ENCODE assay signal across 8 cellular contexts in genomic region chr1:41891403-41891896, GRCh38. TPM values are rescaled to one million over a fixed set of nuclear protein-coding genes. Genes with fewer than 3 reads are reported as not detected.
DNase-seq lines count a peak whose midpoint lies in the region; ATAC-seq and TF ChIP-seq lines count a peak whose summit lies in the region.

No MANE protein-coding gene starts in this region.

- H3K27ac ChIP-seq in HCT116 (ENCODE audit: low read depth, low read length) (no peak overlapping the region), trophoblast cell (ENCODE audit: low read depth, low read length) (peak overlapping the region; percentile 29)

- peak overlapping the region; percentile 69 for H4K91ac ChIP-seq in trophoblast cell (ENCODE audit: low read depth, low read length)

- POLR2A ChIA-PET in HCT116 (lab: Charles Lee) = no interaction called here
- POLR2A ChIA-PET in activated CD8-positive, alpha-beta T cell treated with anti-CD3 and anti-CD28 coated beads for 36 hours (lab: Charles Lee) = interaction anchor here (0.9 to 1.8 kb wide), 4 partner anchors 9 to 79 kb away, joined by 3 to 5 read pairs (median 4); no protein-coding TSS in a partner anchor

- no peak overlapping the region for H3K23ac ChIP-seq in trophoblast cell (ENCODE audit: low read length)

- H4K12ac ChIP-seq in trophoblast cell (ENCODE audit: low read depth, low read length) = no peak overlapping the region

- no peaks in the 10 kb centered on the region for H3K9me2 ChIP-seq in HCT116 (ENCODE audit: insufficient read depth)

- DNase-seq in GM13976 (ENCODE audit: low spot score) (peak; percentile 80), HCT116 (ENCODE audit: low read depth, low spot score) (no peak), NCI-H2107 treated with DMSO at 0.1 percent for 48 hours (lab: John Stamatoyannopoulos, UW; ENCODE audit: unreplicated experiment) (peak; percentile 92), trophoblast cell (peak in 1 of 2 donors; percentile 29), NCI-H446 treated with DMSO at 0.1 percent for 48 hours (lab: John Stamatoyannopoulos, UW) (no peak), SW 1271 (lab: John Stamatoyannopoulos, UW) (no peak)
- DNase-seq in activated CD8-positive, alpha-beta T cell treated with anti-CD3 and anti-CD28 coated beads for 36 hours = peak; percentile 71

- peak overlapping the region; percentile 73 for H2BK120ac ChIP-seq in trophoblast cell (ENCODE audit: insufficient read depth, low read length, poor library complexity)

- no peaks in the 10 kb centered on the region for H3K36me3 Mint-ChIP-seq in activated CD8-positive, alpha-beta T cell treated with anti-CD3 and anti-CD28 coated beads for 36 hours (ENCODE audit: low read depth)

- in situ Hi-C loops in GM13976 (cut with MboI; ENCODE audit: low sequenced_read_pairs, unreplicated experiment) = no loop called here

- H3K79me1 ChIP-seq in trophoblast cell (ENCODE audit: low read length) = peaks cover 12% of the 10 kb centered on the region

- TF ChIP-seq RAD21 in HCT116 (IDR thresholded peaks at IDR 0.05; ENCODE audit: low read depth) = no peak

- H3K18ac ChIP-seq in trophoblast cell (ENCODE audit: low read length) = peak overlapping the region; percentile 45

- H3K4me3 ChIP-seq in HCT116 (replicated peaks in 1 of 2; ENCODE audit: low read depth in 1 of 2, low read length in 2 of 2) = no peak overlapping the region
- H3K4me3 ChIP-seq in trophoblast cell (ENCODE audit: low read depth, low read length) = no peak overlapping the region

- RAD21 ChIA-PET in HCT116 (lab: Charles Lee; ENCODE audit: low non-redundant PET in 1 of 2, low total read pairs in 2 of 2, uncharacterized antibody in 2 of 2, unreplicated experiment in 2 of 2) = no interaction called here

- WGBS in trophoblast cell (ENCODE audit: extremely low coverage, insufficient coverage, insufficient read length) = no CpG with 5 or more reads among the region's 9 CpGs

- peak overlapping the region; percentile 92 for H3K27ac Mint-ChIP-seq in activated CD8-positive, alpha-beta T cell treated with anti-CD3 and anti-CD28 coated beads for 36 hours

- H3K79me2 ChIP-seq in HCT116 (ENCODE audit: insufficient read depth, low read length) (no peaks in the 10 kb centered on the region), trophoblast cell (ENCODE audit: control insufficient read depth, insufficient read depth, low read length, poor library complexity) (peaks cover 2% of the 10 kb centered on the region)

- TF ChIP-seq CTCF in GM13976 (IDR thresholded peaks at IDR 0.05; ENCODE audit: borderline replicate concordance, control extremely low read depth, extremely low read depth, insufficient read depth, missing control alignments) (no peak), HCT116 (IDR thresholded peaks at IDR 0.05 in 2 of 3, conservative IDR thresholded peaks at IDR 0.05 in 1 of 3; ENCODE audit: borderline replicate concordance in 1 of 3, insufficient read depth in 1 of 3, low read depth in 2 of 3, low read length in 2 of 3) (no peak)
- TF ChIP-seq CTCF in activated CD8-positive, alpha-beta T cell treated with anti-CD3 and anti-CD28 coated beads for 36 hours (IDR thresholded peaks at IDR 0.05) = peak; percentile 65

- H3K9me3 Mint-ChIP-seq in activated CD8-positive, alpha-beta T cell treated with anti-CD3 and anti-CD28 coated beads for 36 hours = no peaks in the 10 kb centered on the region

- intact Hi-C loops in HCT116 (cut with micrococcal nuclease) = no loop called here
- intact Hi-C loops in activated CD8-positive, alpha-beta T cell treated with anti-CD3 and anti-CD28 coated beads for 36 hours (cut with micrococcal nuclease) = no loop called here

- peak overlapping the region; percentile 62 for H2AK5ac ChIP-seq in trophoblast cell (ENCODE audit: low read length)

- no peak overlapping the region for H3K9ac ChIP-seq in HCT116 (ENCODE audit: low read length)
- no peak overlapping the region for H3K9ac ChIP-seq in trophoblast cell (ENCODE audit: low read length)

- H3K36me3 ChIP-seq in HCT116 (ENCODE audit: control insufficient read depth in 1 of 2, insufficient read depth in 2 of 2, low read length in 2 of 2) (no peaks in the 10 kb centered on the region), trophoblast cell (ENCODE audit: control insufficient read depth in 1 of 2, insufficient read depth in 2 of 2, low read length in 2 of 2) (no peaks in the 10 kb centered on the region)

- no peaks in the 10 kb centered on the region for H3K27me3 ChIP-seq in HCT116 (ENCODE audit: insufficient read depth, low read length)
- H3K27me3 ChIP-seq in trophoblast cell (ENCODE audit: insufficient read depth, low read length) = no peaks in the 10 kb centered on the region

- H3K9me3 ChIP-seq in HCT116 (ENCODE audit: control insufficient read depth in 1 of 2, insufficient read depth in 1 of 2, low read depth in 1 of 2, low read length in 2 of 2) (no peaks in the 10 kb centered on the region), trophoblast cell (ENCODE audit: insufficient read depth, low read depth, low read length) (peaks cover 3% of the 10 kb centered on the region)

- ATAC-seq in HCT116 = peak; percentile 56
- peak; percentile 90 for ATAC-seq in activated CD8-positive, alpha-beta T cell treated with anti-CD3 and anti-CD28 coated beads for 36 hours
- ATAC-seq in esophagus mucosa = peak; percentile 67

- H2AFZ ChIP-seq in HCT116 (ENCODE audit: low read depth, low read length, poor library complexity, severe bottlenecking) = no peak overlapping the region
- H2AFZ ChIP-seq in trophoblast cell (ENCODE audit: insufficient read depth, low read length, poor library complexity) = no peak overlapping the region

- H3K4me1 Mint-ChIP-seq in activated CD8-positive, alpha-beta T cell treated with anti-CD3 and anti-CD28 coated beads for 36 hours (ENCODE audit: low read depth) = peaks cover 49% of the 10 kb centered on the region

- H4K20me1 ChIP-seq in HCT116 (ENCODE audit: insufficient read depth) = no peaks in the 10 kb centered on the region

- peak overlapping the region; percentile 16 for H3K4ac ChIP-seq in trophoblast cell (ENCODE audit: low read depth, low read length)

- peak overlapping the region; percentile 85 for H2BK12ac ChIP-seq in trophoblast cell (ENCODE audit: low read length)

- no peak overlapping the region for H3K4me2 ChIP-seq in HCT116 (ENCODE audit: low read length)
- H3K4me2 ChIP-seq in trophoblast cell (ENCODE audit: low read length) = no peak overlapping the region

- CTCF ChIA-PET in HCT116 (lab: Charles Lee) = interaction anchor here (1.4 kb wide), 1 partner anchor 79 kb away, joined by 4 read pairs; no protein-coding TSS in a partner anchor
- CTCF ChIA-PET in activated CD8-positive, alpha-beta T cell treated with anti-CD3 and anti-CD28 coated beads for 36 hours (lab: Charles Lee) = interaction anchor here (0.8 to 2.6 kb wide), 27 partner anchors 9 to 395 kb away, joined by 3 to 17 read pairs (median 4); partner anchors contain the start of gene HIVEP3

- TF ChIP-seq POLR2A in HCT116 (IDR thresholded peaks at IDR 0.05; ENCODE audit: borderline replicate concordance, extremely low read depth, insufficient read depth, insufficient read length) = no peak

- peak overlapping the region; percentile 61 for H4K8ac ChIP-seq in trophoblast cell (ENCODE audit: low read depth, low read length)

- BruUV-seq in HCT116 (replicated peaks; lab: Mats Ljungman, UMichigan) = no TSS peak

- H3K4me3 Mint-ChIP-seq in activated CD8-positive, alpha-beta T cell treated with anti-CD3 and anti-CD28 coated beads for 36 hours = peak overlapping the region; percentile 84

- H3K4me1 ChIP-seq in HCT116 (ENCODE audit: control insufficient read depth in 1 of 2, insufficient read depth in 2 of 2, low read length in 2 of 2) = peaks cover 21 to 35% of the 10 kb centered on the region in 2 experiments
- H3K4me1 ChIP-seq in trophoblast cell (ENCODE audit: control insufficient read depth in 1 of 2, insufficient read depth in 2 of 2, low read length in 2 of 2) = peaks cover 18 to 19% of the 10 kb centered on the region in 2 experiments

- peak overlapping the region; percentile 53 for H2BK5ac ChIP-seq in trophoblast cell (ENCODE audit: low read depth, low read length, poor library complexity)

- peak overlapping the region; percentile 60 for H3K14ac ChIP-seq in trophoblast cell (ENCODE audit: low read length)

- H3K27me3 Mint-ChIP-seq in activated CD8-positive, alpha-beta T cell treated with anti-CD3 and anti-CD28 coated beads for 36 hours = no peaks in the 10 kb centered on the region

TF ChIP-seq in HCT116, 20 proteins besides CTCF, POLR2A, EP300 and RAD21:
- no peak for TF ChIP-seq EZH2 (IDR thresholded peaks at IDR 0.05)
- TF ChIP-seq ATF3 (IDR thresholded peaks at IDR 0.05) = no peak
- no peak for TF ChIP-seq SIN3A (IDR thresholded peaks at IDR 0.05; ENCODE audit: low read depth)
- TF ChIP-seq EZH2phosphoT487 (IDR thresholded peaks at IDR 0.05; ENCODE audit: borderline replicate concordance) = no peak
- TF ChIP-seq SP1 (IDR thresholded peaks at IDR 0.05; ENCODE audit: low read depth) = no peak
- TF ChIP-seq CEBPB (IDR thresholded peaks at IDR 0.05; ENCODE audit: low read depth) = no peak
- TF ChIP-seq MAX (IDR thresholded peaks at IDR 0.05) = no peak
- TF ChIP-seq ELF1 (IDR thresholded peaks at IDR 0.05; ENCODE audit: borderline replicate concordance, low read depth) = no peak
- TF ChIP-seq JUND (IDR thresholded peaks at IDR 0.05) = no peak
- no peak for TF ChIP-seq ZNF274 (IDR thresholded peaks at IDR 0.05; ENCODE audit: low read depth, low read length)
- TF ChIP-seq POLR2AphosphoS5 (IDR thresholded peaks at IDR 0.05; ENCODE audit: low read depth, low read length) = no peak

RNA-seq across cellular contexts. Expression of gene HIVEP3, which starts 27.3 kb away (rescaled TPM):
- total RNA-seq in HCT116 (2021; ENCODE audit: unreplicated experiment) (7.1 TPM), esophagus mucosa (7.0 TPM)
- 4.2 and 6.0 TPM in 2 replicates for polyA plus RNA-seq in HCT116 (2012)
- 10 to 100 TPM; 18.6 to 20.4 TPM for total RNA-seq in activated CD8-positive, alpha-beta T cell treated with anti-CD3 and anti-CD28 coated beads for 36 hours
- polyA plus RNA-seq in trophoblast cell (2013) = 1.6 and 1.8 TPM in 2 replicates

Comparison
In these comparisons a context has a peak if more than half of its experiments do, and no peak if none do; other contexts are left out.
1. DNase-seq: peak in GM13976 (single experiment), NCI-H2107 treated with DMSO at 0.1 percent for 48 hours (single experiment) and activated CD8-positive, alpha-beta T cell treated with anti-CD3 and anti-CD28 coated beads for 36 hours (single experiment); none in HCT116 (single experiment), NCI-H446 treated with DMSO at 0.1 percent for 48 hours (single experiment) and SW 1271 (0 of 2).
2. Peak in every context shown above with its lines, with median percentiles within 50 percentile points of each other: ATAC-seq.